10 cellular contexts compared by ENCODE assay signal in the genomic region with DNA sequence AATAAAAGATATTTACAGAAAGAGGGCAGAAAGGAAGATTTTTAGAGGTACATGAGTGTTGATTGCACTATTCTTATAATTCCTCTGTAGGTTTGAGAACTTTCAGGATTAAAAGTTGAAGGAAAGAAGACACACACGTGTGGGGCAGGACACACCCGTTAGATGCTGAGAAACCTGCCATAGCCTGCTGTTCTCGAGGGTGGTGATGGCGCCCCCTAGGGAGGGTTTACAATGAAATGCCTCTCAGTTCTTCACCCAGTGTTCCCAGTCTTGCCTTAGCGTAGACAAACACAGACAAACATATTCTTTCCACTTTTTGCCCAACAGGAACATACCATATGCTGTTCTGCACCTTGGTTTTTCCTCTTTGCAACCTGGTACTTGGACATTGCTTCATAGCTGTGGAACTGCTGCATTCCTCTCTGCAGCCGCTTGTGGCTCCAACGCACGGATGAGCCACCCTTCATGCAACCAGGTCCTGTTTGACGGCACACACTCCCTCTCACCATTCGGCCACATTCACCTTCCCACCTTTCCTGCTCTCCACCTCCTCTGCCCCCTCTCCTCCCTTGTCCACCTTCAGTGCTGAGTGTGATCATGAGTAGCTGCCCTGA. TPM values are rescaled to one million over a fixed set of nuclear protein-coding genes. Genes with fewer than 3 reads are reported as not detected.
A peak's percentile ranks its signal among the peaks of the same experiment; 100 is the strongest.
DNase-seq lines count a peak whose midpoint lies in the region; ATAC-seq and TF ChIP-seq lines count a peak whose summit lies in the region.
"Had no signal": no experiment of that assay in that cellular context is flagged by ENCODE, and none has a peak within 500 bp of the region (broad histone marks: within the 10 kb centered on the region; RNA-seq: fewer than 3 reads in every experiment).

No MANE protein-coding gene starts in this region.

- H3K27me3 Mint-ChIP-seq in CD14-positive monocyte (ENCODE audit: low read depth in 3 of 3): peaks cover 7 to 28% (median 9%) of the 10 kb centered on the region in 3 donors
- H3K27me3 Mint-ChIP-seq in activated naive CD8-positive, alpha-beta T cell treated with anti-CD3 and anti-CD28 coated beads, Interleukin-2, amount 50 U/mL, for 24 hours: peaks cover 35% of the 10 kb centered on the region
- peaks cover 26 to 83% (median 67%) of the 10 kb centered on the region in 5 donors for H3K27me3 Mint-ChIP-seq in naive thymus-derived CD4-positive, alpha-beta T cell

- H3K36me3 ChIP-seq in naive thymus-derived CD4-positive, alpha-beta T cell (ENCODE audit: control insufficient read depth in 2 of 3, insufficient read depth in 3 of 3, low read length in 3 of 3): no peaks in the 10 kb centered on the region

- POLR2A ChIA-PET in naive thymus-derived CD4-positive, alpha-beta T cell (lab: Charles Lee): no interaction called here

- no peak overlapping the region for H3K27ac Mint-ChIP-seq in CD14-positive monocyte
- H3K27ac Mint-ChIP-seq in activated naive CD8-positive, alpha-beta T cell treated with anti-CD3 and anti-CD28 coated beads, Interleukin-2, amount 50 U/mL, for 24 hours: no peak overlapping the region
- peak overlapping the region in 1 of 9 donors; percentile 38 for H3K27ac Mint-ChIP-seq in naive thymus-derived CD4-positive, alpha-beta T cell
- H3K27ac Mint-ChIP-seq: stimulated activated memory B cell treated with anti-CD40 and anti-IgM and Interleukin-4, amounts not matched to agents 10 μg/mL and 1 μg/mL and 100 μg/mL, for 72 hours had no signal

- intact Hi-C loops in CD14-positive monocyte (cut with micrococcal nuclease): no loop called here
- intact Hi-C loops in naive thymus-derived CD4-positive, alpha-beta T cell (cut with micrococcal nuclease): loop anchor here (1.0 to 5.0 kb wide), 2 partner anchors 83 to 243 kb away; no protein-coding TSS in a partner anchor

- H3K9me3 ChIP-seq in naive thymus-derived CD4-positive, alpha-beta T cell (ENCODE audit: control insufficient read depth in 2 of 3, low read length in 3 of 3): no peaks in the 10 kb centered on the region

- CTCF ChIA-PET in naive thymus-derived CD4-positive, alpha-beta T cell (lab: Charles Lee): no interaction called here

- no peak overlapping the region for H3K4me3 ChIP-seq in naive thymus-derived CD4-positive, alpha-beta T cell (ENCODE audit: low read length)

- H3K4me1 ChIP-seq in naive thymus-derived CD4-positive, alpha-beta T cell (ENCODE audit: control insufficient read depth in 2 of 2, insufficient read depth in 2 of 2, low read length in 2 of 2): no peaks in the 10 kb centered on the region

- no peak overlapping the region for H3K4me3 Mint-ChIP-seq in CD14-positive monocyte
- H3K4me3 Mint-ChIP-seq in activated naive CD8-positive, alpha-beta T cell treated with anti-CD3 and anti-CD28 coated beads, Interleukin-2, amount 50 U/mL, for 24 hours: no peak overlapping the region
- H3K4me3 Mint-ChIP-seq in naive thymus-derived CD4-positive, alpha-beta T cell: no peak overlapping the region
- H3K4me3 Mint-ChIP-seq: stimulated activated memory B cell treated with anti-CD40 and anti-IgM and Interleukin-4, amounts not matched to agents 10 μg/mL and 1 μg/mL and 100 μg/mL, for 72 hours had no signal

- H3K36me3 Mint-ChIP-seq in CD14-positive monocyte: no peaks in the 10 kb centered on the region
- no peaks in the 10 kb centered on the region for H3K36me3 Mint-ChIP-seq in activated naive CD8-positive, alpha-beta T cell treated with anti-CD3 and anti-CD28 coated beads, Interleukin-2, amount 50 U/mL, for 24 hours (ENCODE audit: low read depth)
- peaks cover 0 to 1% (median 0%) of the 10 kb centered on the region in 5 donors for H3K36me3 Mint-ChIP-seq in naive thymus-derived CD4-positive, alpha-beta T cell
- H3K36me3 Mint-ChIP-seq: stimulated activated memory B cell treated with anti-CD40 and anti-IgM and Interleukin-4, amounts not matched to agents 10 μg/mL and 1 μg/mL and 100 μg/mL, for 72 hours had no signal

- H3K27ac ChIP-seq in naive thymus-derived CD4-positive, alpha-beta T cell (ENCODE audit: low read depth, low read length): no peak overlapping the region
- H3K27ac ChIP-seq: VCaP had no signal

- ATAC-seq in activated naive CD8-positive, alpha-beta T cell treated with anti-CD3 and anti-CD28 coated beads, Interleukin-2, amount 50 U/mL, for 24 hours: no peak
- no peak for ATAC-seq in naive thymus-derived CD4-positive, alpha-beta T cell
- ATAC-seq in HG02588 (IDR thresholded peaks at IDR 0.05; ENCODE audit: unreplicated experiment) (no peak), GM21717 (IDR thresholded peaks at IDR 0.05; ENCODE audit: unreplicated experiment) (no peak)
- ATAC-seq: stimulated activated memory B cell treated with anti-CD40 and anti-IgM and Interleukin-4, amounts not matched to agents 10 μg/mL and 1 μg/mL and 100 μg/mL, for 72 hours had no signal

- H3K27me3 ChIP-seq in naive thymus-derived CD4-positive, alpha-beta T cell (ENCODE audit: control insufficient read depth in 2 of 2, insufficient read depth in 2 of 2, low read length in 2 of 2): no peaks in the 10 kb centered on the region

- peaks cover 0 to 6% (median 0%) of the 10 kb centered on the region in 7 donors for H3K9me3 Mint-ChIP-seq in CD14-positive monocyte
- H3K9me3 Mint-ChIP-seq in activated naive CD8-positive, alpha-beta T cell treated with anti-CD3 and anti-CD28 coated beads, Interleukin-2, amount 50 U/mL, for 24 hours: no peaks in the 10 kb centered on the region
- H3K9me3 Mint-ChIP-seq in naive thymus-derived CD4-positive, alpha-beta T cell: peaks cover 0 to 12% (median 3%) of the 10 kb centered on the region in 11 donors

- H3K4me1 Mint-ChIP-seq in CD14-positive monocyte: no peaks in the 10 kb centered on the region
- no peaks in the 10 kb centered on the region for H3K4me1 Mint-ChIP-seq in activated naive CD8-positive, alpha-beta T cell treated with anti-CD3 and anti-CD28 coated beads, Interleukin-2, amount 50 U/mL, for 24 hours
- peaks cover 0 to 8% (median 0%) of the 10 kb centered on the region in 7 donors for H3K4me1 Mint-ChIP-seq in naive thymus-derived CD4-positive, alpha-beta T cell
- H3K4me1 Mint-ChIP-seq: stimulated activated memory B cell treated with anti-CD40 and anti-IgM and Interleukin-4, amounts not matched to agents 10 μg/mL and 1 μg/mL and 100 μg/mL, for 72 hours had no signal

- DNase-seq in CD14-positive monocyte (ENCODE audit: low spot score) (no peak), HT-29 (ENCODE audit: low spot score) (peak; percentile 50), hepatic stellate cell (ENCODE audit: low spot score) (no peak), NCI-H1092 (lab: John Stamatoyannopoulos, UW) (no peak)
- DNase-seq in activated naive CD8-positive, alpha-beta T cell treated with anti-CD3 and anti-CD28 coated beads, Interleukin-2, amount 50 U/mL, for 24 hours: peak; percentile 55
- DNase-seq in naive thymus-derived CD4-positive, alpha-beta T cell: peak in 5 of 9 donors; percentile 25 to 33 (median 30)

- peak; percentile 45 for TF ChIP-seq CTCF in CD14-positive monocyte (IDR thresholded peaks at IDR 0.05)

RNA-seq across cellular contexts. Expression of gene HSPA12A, which starts 23.3 kb away (rescaled TPM):
- polyA plus RNA-seq in CD14-positive monocyte: not detected
- total RNA-seq in HT-29 (2014; rRNA removed; shearing (Covaris generic)): 0.18 and 0.92 TPM in 2 replicates
- under 1 TPM in 1 of 5 experiments, not detected in 4; 0.07 TPM for total RNA-seq in naive thymus-derived CD4-positive, alpha-beta T cell
- polyA plus RNA-seq in naive thymus-derived CD4-positive, alpha-beta T cell: under 1 TPM in 1 of 2 donors, not detected in 1; 0.06 TPM

Comparison
In these comparisons a context has a peak if more than half of its experiments do, and no peak if none do; other contexts are left out.
1. DNase-seq: peak in HT-29 (single experiment), activated naive CD8-positive, alpha-beta T cell treated with anti-CD3 and anti-CD28 coated beads, Interleukin-2, amount 50 U/mL, for 24 hours (single experiment) and naive thymus-derived CD4-positive, alpha-beta T cell (5 of 9); none in CD14-positive monocyte (single experiment), hepatic stellate cell (single experiment) and NCI-H1092 (single experiment).
2. intact Hi-C loops: an anchor here in naive thymus-derived CD4-positive, alpha-beta T cell (1.0 to 5.0 kb wide); none called in CD14-positive monocyte.